Comparison of ENCODE assay signal across 27 cellular contexts in the genomic region with DNA sequence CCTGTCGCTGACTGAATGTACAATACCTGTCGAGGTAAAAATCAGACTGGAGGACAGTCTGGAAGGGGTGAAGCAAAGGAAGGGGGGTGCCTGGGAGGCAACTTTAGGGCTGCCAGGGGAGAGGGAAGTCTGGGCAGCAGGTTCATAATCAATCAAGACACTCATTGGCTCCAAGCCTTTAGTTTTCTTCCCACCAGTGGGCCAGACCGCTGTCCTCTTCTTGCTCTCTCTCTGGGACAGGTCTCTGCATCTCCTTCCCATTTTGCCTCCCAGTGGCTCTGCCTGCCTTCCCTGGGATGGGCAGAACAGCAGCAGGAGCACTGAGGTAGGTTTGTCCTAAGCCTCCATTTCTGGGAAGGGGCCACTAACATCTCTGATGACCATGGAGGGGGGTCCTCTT.
"Had no signal": no experiment of that assay in that cellular context is flagged by ENCODE, and none has a peak within 500 bp of the region (broad histone marks: within the 10 kb centered on the region; RNA-seq: fewer than 3 reads in every experiment).

No MANE protein-coding gene starts in this region.

- H3K36me3 ChIP-seq: ascending aorta had no signal

- H3K27ac ChIP-seq: ascending aorta, VCaP had no signal

- ATAC-seq: activated CD8-positive, alpha-beta T cell treated with anti-CD3 and anti-CD28 coated beads for 36 hours; activated naive CD8-positive, alpha-beta T cell treated with anti-CD3 and anti-CD28 coated beads, Interleukin-2, amount 50 U/mL, for 24 hours; activated T-cell treated with anti-CD3 and anti-CD28 coated beads, Interleukin-2, amount 50 U/mL, for 4 hours; activated T-cell treated with anti-CD3 and anti-CD28 coated beads, Interleukin-2, amount 50 U/mL, for 72 hours; activated T-helper 17 cell treated with anti-CD3 and anti-CD28 coated beads, Interleukin-2, amount 50 U/mL, for 72 hours had no signal

- H3K9me3 ChIP-seq: ascending aorta had no signal

- FAIRE-seq: TTC549 had no signal

- H3K27me3 ChIP-seq: ascending aorta had no signal

- H3K4me3 ChIP-seq: ascending aorta had no signal

- DNase-seq: activated B cell treated with CpG ODN at 0.5 μM for 24 hours; activated CD4-positive, alpha-beta memory T cell treated with anti-CD3 and anti-CD28 coated beads for 36 hours; activated CD4-positive, alpha-beta T cell treated with anti-CD3 and anti-CD28 coated beads for 4 hours; activated CD4-positive, alpha-beta T cell treated with anti-CD3 and anti-CD28 coated beads, Interleukin-2, amount 10 ng/mL, durations not matched to agents 7 days and 5 days; activated CD4-positive, CD25-positive, alpha-beta regulatory T cell treated with anti-CD3 and anti-CD28 coated beads, Interleukin-2, amount 50 U/mL, for 72 hours; activated CD8-positive, alpha-beta memory T cell treated with anti-CD3 and anti-CD28 coated beads, Interleukin-2, amount 50 U/mL, for 4 hours; activated CD8-positive, alpha-beta T cell treated with anti-CD3 and anti-CD28 coated beads for 36 hours; activated effector memory CD4-positive, alpha-beta T cell treated with anti-CD3 and anti-CD28 coated beads, Interleukin-2, amount 50 U/mL, for 16 hours; activated gamma-delta T cell treated with Interleukin-2 at 50 U/mL for 16 hours; activated naive CD4-positive, alpha-beta T cell; activated naive CD4-positive, alpha-beta T cell treated with anti-CD3 and anti-CD28 coated beads, Interleukin-2, amount 10 ng/mL, durations not matched to agents 7 days and 5 days; activated naive CD8-positive, alpha-beta T cell treated with anti-CD3 and anti-CD28 coated beads, Interleukin-2, amount 10 ng/mL, durations not matched to agents 7 days and 5 days; activated naive CD8-positive, alpha-beta T cell treated with anti-CD3 and anti-CD28 coated beads, Interleukin-2, amount 50 U/mL, for 24 hours; activated T-cell treated with anti-CD3 and anti-CD28 coated beads for 4 hours; activated T-cell treated with anti-CD3 and anti-CD28 coated beads, Interleukin-2, amount 50 U/mL, for 1 hour; activated T-cell treated with anti-CD3 and anti-CD28 coated beads, Interleukin-2, amount 50 U/mL, for 4 hours; activated T-cell treated with anti-CD3 and anti-CD28 coated beads, Interleukin-2, amount 50 U/mL, for 72 hours; amygdala; anterior cingulate cortex; central memory CD4-positive, alpha-beta T cell; T-helper 1 cell; T-helper 2 cell; T-helper 9 cell had no signal
